In genomic region chr2:48250943-48251342, GRCh38 we compare ENCODE assay signal across 12 cellular contexts.
DNase-seq lines count a peak whose midpoint lies in the region; ATAC-seq, FAIRE-seq and TF ChIP-seq lines count a peak whose summit lies in the region.
"Had no signal": no experiment of that assay in that cellular context is flagged by ENCODE, and none has a peak within 500 bp of the region (broad histone marks: within the 10 kb centered on the region; RNA-seq: fewer than 3 reads in every experiment).

No MANE protein-coding gene starts in this region.

- ATAC-seq in GM21737 (IDR thresholded peaks at IDR 0.05; ENCODE audit: unreplicated experiment): peak; percentile 58

- DNase-seq in GM18507 (ENCODE audit: extremely low spot score, insufficient read length, low read depth) (no peak), MV-4-11 (lab: John Stamatoyannopoulos, UW) (peak; percentile 92), iris pigment epithelial cell (ENCODE audit: low read depth) (peak; percentile 86), DMS153 (lab: John Stamatoyannopoulos, UW) (no peak), H54 (ENCODE audit: insufficient read length, low spot score) (no peak), ecto neural progenitor cell (ENCODE audit: low spot score) (no peak), AG20443 (ENCODE audit: low spot score) (no peak)
- DNase-seq: activated CD4-positive, CD25-positive, alpha-beta regulatory T cell treated with anti-CD3 and anti-CD28 coated beads, Interleukin-2, amount 50 U/mL, for 72 hours; esophagus squamous epithelium; NCI-H1048; sigmoid colon had no signal

- FAIRE-seq in GM18507 (lab: Jason Lieb, UNC) (peak; percentile 77), H54 (lab: Jason Lieb, UNC) (no peak)

- TF ChIP-seq POLR2A in H54 (IDR thresholded peaks at IDR 0.05; ENCODE audit: low read depth, low read length): no peak

Comparison
In these comparisons a context has a peak if more than half of its experiments do, and no peak if none do; other contexts are left out.
1. DNase-seq: peak in MV-4-11 (single experiment) and iris pigment epithelial cell (single experiment); none in GM18507 (single experiment), DMS153 (single experiment), H54 (single experiment), ecto neural progenitor cell (single experiment) and AG20443 (single experiment).